Comparison of ENCODE assay signal across 17 cellular contexts in genomic region chr19:19485998-19486290, GRCh38. TPM values are rescaled to one million over a fixed set of nuclear protein-coding genes. Genes with fewer than 3 reads are reported as not detected.
DNase-seq lines count a peak whose midpoint lies in the region; ATAC-seq and TF ChIP-seq lines count a peak whose summit lies in the region.
"Had no signal": no experiment of that assay in that cellular context is flagged by ENCODE, and none has a peak within 500 bp of the region (broad histone marks: within the 10 kb centered on the region; RNA-seq: fewer than 3 reads in every experiment).

No MANE protein-coding gene starts in this region.

- H3K9me3 ChIP-seq in Karpas-422 (ENCODE audit: low read length) (no peaks in the 10 kb centered on the region), neutrophil (no peaks in the 10 kb centered on the region)
- H3K9me3 ChIP-seq in effector memory CD4-positive, alpha-beta T cell (ENCODE audit: control insufficient read depth, low read length), result no peaks in the 10 kb centered on the region
- H3K9me3 ChIP-seq: A549 had no signal

- H3K9me2 ChIP-seq in Karpas-422 (replicated peaks; ENCODE audit: insufficient read depth, low read length), result no peaks in the 10 kb centered on the region

- ATAC-seq in HG03175 (IDR thresholded peaks at IDR 0.05; ENCODE audit: unreplicated experiment), result no peak
- ATAC-seq: A549; activated CD4-positive, CD25-positive, alpha-beta regulatory T cell treated with anti-CD3 and anti-CD28 coated beads, Interleukin-2, amount 50 U/mL, for 24 hours; activated T-cell treated with anti-CD3 and anti-CD28 coated beads, Interleukin-2, amount 50 U/mL, for 72 hours; PC-3; stimulated activated naive CD8-positive, alpha-beta T cell treated with anti-CD3 and anti-CD28 coated beads, Interleukin-15, Interleukin-2, amounts not matched to agents 100 U/mL and 50 U/mL, for 24 hours had no signal

- peaks cover 6% of the 10 kb centered on the region; the same call in 1 of the 2 replicates for H3K36me3 ChIP-seq in Karpas-422 (ENCODE audit: insufficient read depth, low read length)
- H3K36me3 ChIP-seq in effector memory CD4-positive, alpha-beta T cell (ENCODE audit: control insufficient read depth, insufficient read depth, low read length), result peaks cover 21% of the 10 kb centered on the region
- peaks cover 41% of the 10 kb centered on the region for H3K36me3 ChIP-seq in neutrophil

- no peaks in the 10 kb centered on the region for H3K27me3 Mint-ChIP-seq in T-helper 2 cell treated with Interferon-gamma antibody and Interleukin-4, amounts not matched to agents 5 μg/mL and 100 μg/mL, for 36 hours (ENCODE audit: low read depth)
- H3K27me3 Mint-ChIP-seq: dendritic cell treated with granulocyte-macrophage colony-stimulating factor and Interleukin-4, amounts not matched to agents 40 ng/mL and 50 ng/mL, for 4 days had no signal

- no peak for DNase-seq in T-helper 2 cell treated with Interferon-gamma antibody and Interleukin-4, amounts not matched to agents 5 μg/mL and 100 μg/mL, for 36 hours (ENCODE audit: low spot score)
- DNase-seq in T-helper 2 cell (no peak), Karpas-422 (no peak), ACHN (no peak), erythroblast (lab: John Stamatoyannopoulos, UW) (no peak)
- DNase-seq in effector memory CD4-positive, alpha-beta T cell, result no peak
- DNase-seq: activated T-cell treated with anti-CD3 and anti-CD28 coated beads, Interleukin-2, amount 50 U/mL, for 72 hours; aorta; H9; NCI-H1092; PC-3; stimulated activated naive CD8-positive, alpha-beta T cell treated with anti-CD3 and anti-CD28 coated beads, Interleukin-15, Interleukin-2, amounts not matched to agents 100 U/mL and 50 U/mL, for 24 hours had no signal

- peak overlapping the region; percentile 10 for H3K27ac Mint-ChIP-seq in T-helper 2 cell treated with Interferon-gamma antibody and Interleukin-4, amounts not matched to agents 5 μg/mL and 100 μg/mL, for 36 hours

- H3K4me1 ChIP-seq in Karpas-422 (ENCODE audit: low read length) (peaks cover 66% of the 10 kb centered on the region), neutrophil (ENCODE audit: control insufficient read depth in 1 of 2, insufficient read depth in 1 of 2, low read depth in 1 of 2, low read length in 1 of 2) (peaks cover 60 to 64% of the 10 kb centered on the region in 2 experiments)
- peaks cover 39% of the 10 kb centered on the region for H3K4me1 ChIP-seq in effector memory CD4-positive, alpha-beta T cell (ENCODE audit: control insufficient read depth, insufficient read depth, low read length, poor library complexity, severe bottlenecking)

- H3K79me2 ChIP-seq in Karpas-422 (ENCODE audit: low read length), result peaks cover 83% of the 10 kb centered on the region

- H2AFZ ChIP-seq in Karpas-422 (ENCODE audit: low read length), result no peak overlapping the region

- peaks cover 35% of the 10 kb centered on the region for H3K4me1 Mint-ChIP-seq in T-helper 2 cell treated with Interferon-gamma antibody and Interleukin-4, amounts not matched to agents 5 μg/mL and 100 μg/mL, for 36 hours (ENCODE audit: low read depth)

- no peak for TF ChIP-seq CTCF in neutrophil (IDR thresholded peaks at IDR 0.05)

- no peak for TF ChIP-seq POLR2A in erythroblast (IDR thresholded peaks at IDR 0.05; ENCODE audit: low read length)

- peaks cover 27% of the 10 kb centered on the region for H3K36me3 Mint-ChIP-seq in T-helper 2 cell treated with Interferon-gamma antibody and Interleukin-4, amounts not matched to agents 5 μg/mL and 100 μg/mL, for 36 hours (ENCODE audit: low read depth)

- H3K27me3 ChIP-seq in Karpas-422 (ENCODE audit: low read length), result no peaks in the 10 kb centered on the region
- H3K27me3 ChIP-seq in effector memory CD4-positive, alpha-beta T cell (replicated peaks; ENCODE audit: control insufficient read depth, insufficient read depth, low read length, poor library complexity, severe bottlenecking), result no peaks in the 10 kb centered on the region
- no peaks in the 10 kb centered on the region for H3K27me3 ChIP-seq in neutrophil

- no peak overlapping the region for H3K4me2 ChIP-seq in Karpas-422 (ENCODE audit: low read depth, low read length, poor library complexity, severe bottlenecking)
- H3K4me2 ChIP-seq: A549 had no signal

- H3K27ac ChIP-seq in Karpas-422 (ENCODE audit: low read length) (no peak overlapping the region), neutrophil (peak overlapping the region; percentile 86)
- peak overlapping the region; percentile 32 for H3K27ac ChIP-seq in effector memory CD4-positive, alpha-beta T cell (ENCODE audit: insufficient read depth, low read length, poor library complexity, severe bottlenecking)
- H3K27ac ChIP-seq: A549 had no signal

- in situ Hi-C loops in ACHN (cut with HindIII; ENCODE audit: low pct_ligation_motif_present, low pct_unique_long_range_greater_than_20kb, low sequenced_read_pairs), result no loop called here

- H3K9me3 Mint-ChIP-seq in T-helper 2 cell treated with Interferon-gamma antibody and Interleukin-4, amounts not matched to agents 5 μg/mL and 100 μg/mL, for 36 hours, result no peaks in the 10 kb centered on the region
- H3K9me3 Mint-ChIP-seq: activated T-cell treated with anti-CD3 and anti-CD28 coated beads, Interleukin-2, amount 50 U/mL, for 72 hours; dendritic cell treated with granulocyte-macrophage colony-stimulating factor and Interleukin-4, amounts not matched to agents 40 ng/mL and 50 ng/mL, for 4 days; H9 had no signal

- H3K9ac ChIP-seq in Karpas-422 (ENCODE audit: low read length), result peak overlapping the region; percentile 9; the same call in 1 of the 2 replicates

- H3K4me3 ChIP-seq in Karpas-422 (ENCODE audit: low read length) (no peak overlapping the region), neutrophil (ENCODE audit: low read depth in 1 of 2, low read length in 1 of 2) (no peak overlapping the region)
- no peak overlapping the region for H3K4me3 ChIP-seq in effector memory CD4-positive, alpha-beta T cell (ENCODE audit: insufficient read depth, low read depth, low read length, poor library complexity, severe bottlenecking)
- H3K4me3 ChIP-seq: A549 had no signal

- H3K4me3 Mint-ChIP-seq in T-helper 2 cell treated with Interferon-gamma antibody and Interleukin-4, amounts not matched to agents 5 μg/mL and 100 μg/mL, for 36 hours, result no peak overlapping the region
- H3K4me3 Mint-ChIP-seq: activated T-cell treated with anti-CD3 and anti-CD28 coated beads, Interleukin-2, amount 50 U/mL, for 72 hours; dendritic cell treated with granulocyte-macrophage colony-stimulating factor and Interleukin-4, amounts not matched to agents 40 ng/mL and 50 ng/mL, for 4 days; H9 had no signal

- H4K20me1 ChIP-seq in Karpas-422 (ENCODE audit: insufficient read depth, low read depth, low read length), result no peaks in the 10 kb centered on the region; the same call in 1 of the 2 replicates

RNA-seq across cellular contexts. Expression of gene TSSK6, which starts 29.4 kb away (rescaled TPM):
- total RNA-seq in Karpas-422 (2014; rRNA removed; shearing (Covaris generic); ENCODE audit: low replicate concordance), result 5.0 and 10.8 TPM in 2 replicates

RNA-seq across cellular contexts. Expression of gene NDUFA13, which starts 30.1 kb away (rescaled TPM):
- 255 and 557 TPM in 2 replicates for total RNA-seq in Karpas-422 (2014; rRNA removed; shearing (Covaris generic); ENCODE audit: low replicate concordance)

RNA-seq across cellular contexts. Expression of gene YJEFN3, which starts 42.8 kb away (rescaled TPM):
- total RNA-seq in Karpas-422 (2014; rRNA removed; shearing (Covaris generic); ENCODE audit: low replicate concordance), result 7.9 and 11.4 TPM in 2 replicates

RNA-seq across cellular contexts. Expression of gene CILP2, which starts 52.1 kb away (rescaled TPM):
- 0.15 and 0.87 TPM in 2 replicates for total RNA-seq in Karpas-422 (2014; rRNA removed; shearing (Covaris generic); ENCODE audit: low replicate concordance)
